ENCODE assay signal across 10 cellular contexts in the genomic region with DNA sequence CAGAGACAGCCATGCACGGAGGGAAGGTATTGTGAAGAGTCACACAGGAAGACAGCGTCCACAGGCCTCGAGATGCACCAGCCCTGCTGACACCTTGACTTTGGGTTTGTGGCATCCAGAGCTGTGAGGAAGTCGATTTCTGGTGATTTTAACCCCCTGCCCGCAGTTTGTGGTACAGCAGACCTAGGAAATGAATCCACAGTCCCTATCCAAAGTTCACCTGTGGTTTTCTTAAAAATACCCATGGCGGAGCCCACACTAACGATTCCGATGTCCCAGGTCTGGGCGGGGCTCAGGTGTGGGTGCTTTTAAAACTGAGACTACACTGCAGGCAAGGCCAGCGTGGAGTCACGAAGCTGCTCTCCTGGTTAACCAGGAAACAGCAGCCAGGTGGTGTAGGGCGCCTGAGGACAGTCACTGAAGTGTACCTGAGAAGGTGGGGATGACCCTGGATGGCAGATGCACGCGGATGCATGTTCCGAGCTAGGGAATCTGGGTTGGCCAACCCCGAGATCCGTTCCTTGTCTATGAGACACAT. TPM values are rescaled to one million over a fixed set of nuclear protein-coding genes. Genes with fewer than 3 reads are reported as not detected.
A peak's percentile ranks its signal among the peaks of the same experiment; 100 is the strongest.
DNase-seq lines count a peak whose midpoint lies in the region; ATAC-seq lines count a peak whose summit lies in the region.
"Had no signal": no experiment of that assay in that cellular context is flagged by ENCODE, and none has a peak within 500 bp of the region (broad histone marks: within the 10 kb centered on the region; RNA-seq: fewer than 3 reads in every experiment).

No MANE protein-coding gene starts in this region.

- intact Hi-C loops in activated CD4-positive, alpha-beta T cell treated with anti-CD3 and anti-CD28 coated beads, Interleukin-2, amount 10 ng/mL, durations not matched to agents 24 days and 14 days (cut with micrococcal nuclease): loop anchor here (1.0 kb wide), 1 partner anchor 81 kb away; no protein-coding TSS in a partner anchor

- no peak for ATAC-seq in GM21619 (IDR thresholded peaks at IDR 0.05; ENCODE audit: unreplicated experiment)
- ATAC-seq: A549 had no signal

- H3K27me3 Mint-ChIP-seq in activated CD4-positive, alpha-beta T cell treated with anti-CD3 and anti-CD28 coated beads, Interleukin-2, amount 10 ng/mL, durations not matched to agents 24 days and 14 days: no peaks in the 10 kb centered on the region

- peak; percentile 25 for DNase-seq in NCI-H2196 (lab: John Stamatoyannopoulos, UW; ENCODE audit: unreplicated experiment)
- DNase-seq in NCI-H2196 treated with DMSO at 0.1 percent for 48 hours (lab: John Stamatoyannopoulos, UW; ENCODE audit: unreplicated experiment): no peak
- peak; percentile 93 for DNase-seq in activated CD4-positive, alpha-beta T cell treated with anti-CD3 and anti-CD28 coated beads, Interleukin-2, amount 10 ng/mL, durations not matched to agents 24 days and 14 days
- DNase-seq in central memory CD4-positive, alpha-beta T cell: peak; percentile 76
- DNase-seq in stimulated activated naive CD4-positive, alpha-beta T cell treated with Interleukin-2 at 50 U/mL for 16 hours (lab: John Stamatoyannopoulos, UW): peak; percentile 35
- no peak for DNase-seq in DMS114 treated with DMSO at 0.1 percent for 48 hours (lab: John Stamatoyannopoulos, UW; ENCODE audit: unreplicated experiment)
- no peak for DNase-seq in NCI-H524 (lab: John Stamatoyannopoulos, UW)
- DNase-seq: NCI-H446 had no signal

- H3K4me3 Mint-ChIP-seq in activated CD4-positive, alpha-beta T cell treated with anti-CD3 and anti-CD28 coated beads, Interleukin-2, amount 10 ng/mL, durations not matched to agents 24 days and 14 days: peak overlapping the region; percentile 61

- H3K9me3 Mint-ChIP-seq in activated CD4-positive, alpha-beta T cell treated with anti-CD3 and anti-CD28 coated beads, Interleukin-2, amount 10 ng/mL, durations not matched to agents 24 days and 14 days: peaks cover 5% of the 10 kb centered on the region

- H3K36me3 Mint-ChIP-seq in activated CD4-positive, alpha-beta T cell treated with anti-CD3 and anti-CD28 coated beads, Interleukin-2, amount 10 ng/mL, durations not matched to agents 24 days and 14 days (ENCODE audit: low read depth): peaks cover 23% of the 10 kb centered on the region

- peak overlapping the region; percentile 85 for H3K27ac Mint-ChIP-seq in activated CD4-positive, alpha-beta T cell treated with anti-CD3 and anti-CD28 coated beads, Interleukin-2, amount 10 ng/mL, durations not matched to agents 24 days and 14 days

- peaks cover 62% of the 10 kb centered on the region for H3K4me1 Mint-ChIP-seq in activated CD4-positive, alpha-beta T cell treated with anti-CD3 and anti-CD28 coated beads, Interleukin-2, amount 10 ng/mL, durations not matched to agents 24 days and 14 days

RNA-seq across cellular contexts. Expression of a gene that starts 14.4 kb away (rescaled TPM):
- total RNA-seq in activated CD4-positive, alpha-beta T cell treated with anti-CD3 and anti-CD28 coated beads, Interleukin-2, amount 10 ng/mL, durations not matched to agents 24 days and 14 days: 11.7 and 12.5 TPM in 2 replicates

Comparison
In these comparisons a context has a peak if more than half of its experiments do, and no peak if none do; other contexts are left out.
1. DNase-seq: peak in NCI-H2196 (single experiment), activated CD4-positive, alpha-beta T cell treated with anti-CD3 and anti-CD28 coated beads, Interleukin-2, amount 10 ng/mL, durations not matched to agents 24 days and 14 days (single experiment), central memory CD4-positive, alpha-beta T cell (single experiment) and stimulated activated naive CD4-positive, alpha-beta T cell treated with Interleukin-2 at 50 U/mL for 16 hours (single experiment); none in NCI-H2196 treated with DMSO at 0.1 percent for 48 hours (single experiment), DMS114 treated with DMSO at 0.1 percent for 48 hours (single experiment) and NCI-H524 (0 of 2).